2 cellular contexts compared by ENCODE assay signal in the genomic region with DNA sequence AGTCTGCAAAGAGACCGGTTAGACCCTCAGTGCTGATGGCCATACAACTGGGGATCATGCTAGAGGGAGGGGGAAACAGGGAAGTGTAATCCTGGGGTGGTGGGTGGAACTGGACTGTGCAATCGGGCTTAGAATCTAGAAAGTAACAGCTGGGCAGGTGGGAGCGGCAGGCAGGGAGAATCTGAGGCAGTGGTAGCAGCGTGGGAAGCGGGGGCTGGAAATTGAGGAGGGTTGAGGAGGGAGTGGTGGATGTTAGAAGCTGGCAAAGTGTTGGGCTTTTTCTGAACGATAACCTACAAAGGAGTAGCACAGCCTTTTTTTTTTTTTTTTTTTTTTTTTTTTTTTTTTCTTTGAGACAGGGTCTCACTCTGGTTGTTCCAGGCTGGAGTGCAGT.
TF ChIP-seq lines count a peak whose summit lies in the region.

No MANE protein-coding gene starts in this region.

TF ChIP-seq in IMR-90, 13 proteins besides CTCF, POLR2A, EP300 and RAD21:
- TF ChIP-seq ELK1 (IDR thresholded peaks at IDR 0.05; ENCODE audit: borderline replicate concordance, low read depth, low read length) (no peak), MAFK (IDR thresholded peaks at IDR 0.05; ENCODE audit: low read depth, low read length) (no peak), CHD1 (IDR thresholded peaks at IDR 0.05; ENCODE audit: low read depth, low read length) (no peak), NFE2L2 (IDR thresholded peaks at IDR 0.05; ENCODE audit: low read depth, low read length) (no peak), FOS (IDR thresholded peaks at IDR 0.05; ENCODE audit: low read depth, low read length) (no peak), SMC3 (IDR thresholded peaks at IDR 0.05; ENCODE audit: low read depth, low read length) (no peak), RCOR1 (IDR thresholded peaks at IDR 0.05; ENCODE audit: insufficient replicate concordance, low read length) (no peak), MAZ (IDR thresholded peaks at IDR 0.05; ENCODE audit: borderline replicate concordance, low read depth, low read length) (no peak), CEBPB (IDR thresholded peaks at IDR 0.05; ENCODE audit: low read depth, low read length) (no peak), BHLHE40 (IDR thresholded peaks at IDR 0.05; ENCODE audit: low read depth, low read length) (no peak), MXI1 (IDR thresholded peaks at IDR 0.05; ENCODE audit: borderline replicate concordance, low read depth, low read length) (no peak), RFX5 (IDR thresholded peaks at IDR 0.05; ENCODE audit: low read depth, low read length) (no peak)
- TF ChIP-seq, protein P1, sequence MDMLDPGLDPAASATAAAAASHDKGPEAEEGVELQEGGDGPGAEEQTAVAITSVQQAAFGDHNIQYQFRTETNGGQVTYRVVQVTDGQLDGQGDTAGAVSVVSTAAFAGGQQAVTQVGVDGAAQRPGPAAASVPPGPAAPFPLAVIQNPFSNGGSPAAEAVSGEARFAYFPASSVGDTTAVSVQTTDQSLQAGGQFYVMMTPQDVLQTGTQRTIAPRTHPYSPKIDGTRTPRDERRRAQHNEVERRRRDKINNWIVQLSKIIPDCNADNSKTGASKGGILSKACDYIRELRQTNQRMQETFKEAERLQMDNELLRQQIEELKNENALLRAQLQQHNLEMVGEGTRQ (IDR thresholded peaks at IDR 0.05; ENCODE audit: low read depth, low read length): no peak

TF ChIP-seq in H1, 55 proteins besides CTCF, POLR2A, EP300 and RAD21:
- no peak for TF ChIP-seq ASH2L (IDR thresholded peaks at IDR 0.05; ENCODE audit: low read length)
- TF ChIP-seq, protein P2, sequence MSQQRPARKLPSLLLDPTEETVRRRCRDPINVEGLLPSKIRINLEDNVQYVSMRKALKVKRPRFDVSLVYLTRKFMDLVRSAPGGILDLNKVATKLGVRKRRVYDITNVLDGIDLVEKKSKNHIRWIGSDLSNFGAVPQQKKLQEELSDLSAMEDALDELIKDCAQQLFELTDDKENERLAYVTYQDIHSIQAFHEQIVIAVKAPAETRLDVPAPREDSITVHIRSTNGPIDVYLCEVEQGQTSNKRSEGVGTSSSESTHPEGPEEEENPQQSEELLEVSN (IDR thresholded peaks at IDR 0.05): no peak
- TF ChIP-seq SIX5 (IDR thresholded peaks at IDR 0.05; ENCODE audit: low read depth, low read length): no peak
- no peak for TF ChIP-seq SAP30 (IDR thresholded peaks at IDR 0.05; ENCODE audit: insufficient read depth, insufficient replicate concordance, low read length)
- no peak for TF ChIP-seq TAF1 (IDR thresholded peaks at IDR 0.05; ENCODE audit: low read depth, low read length)
- no peak for TF ChIP-seq HDAC6 (IDR thresholded peaks at IDR 0.05; ENCODE audit: low read depth, low read length)
- no peak for TF ChIP-seq ZNF274 (IDR thresholded peaks at IDR 0.05; ENCODE audit: borderline replicate concordance, extremely low read depth, low read length)
- no peak for TF ChIP-seq MAFK (IDR thresholded peaks at IDR 0.05; ENCODE audit: low read depth, low read length)
- TF ChIP-seq RBBP5 (IDR thresholded peaks at IDR 0.05; ENCODE audit: borderline replicate concordance, low read depth, low read length): no peak
- no peak for TF ChIP-seq RNF2 (IDR thresholded peaks at IDR 0.05; ENCODE audit: borderline replicate concordance, low read depth, low read length, missing control alignments, poor library complexity, severe bottlenecking)
- TF ChIP-seq ATF2 (IDR thresholded peaks at IDR 0.05; ENCODE audit: low read length): no peak
- no peak for TF ChIP-seq JUN (IDR thresholded peaks at IDR 0.05; ENCODE audit: low read depth, low read length)
- no peak for TF ChIP-seq BRCA1 (IDR thresholded peaks at IDR 0.05; ENCODE audit: low read depth, low read length)
- TF ChIP-seq, protein P1 (IDR thresholded peaks at IDR 0.05; ENCODE audit: low read length): no peak
- TF ChIP-seq SRF (IDR thresholded peaks at IDR 0.05; ENCODE audit: low read depth, low read length): no peak
